9 cellular contexts compared by ENCODE assay signal in the genomic region with DNA sequence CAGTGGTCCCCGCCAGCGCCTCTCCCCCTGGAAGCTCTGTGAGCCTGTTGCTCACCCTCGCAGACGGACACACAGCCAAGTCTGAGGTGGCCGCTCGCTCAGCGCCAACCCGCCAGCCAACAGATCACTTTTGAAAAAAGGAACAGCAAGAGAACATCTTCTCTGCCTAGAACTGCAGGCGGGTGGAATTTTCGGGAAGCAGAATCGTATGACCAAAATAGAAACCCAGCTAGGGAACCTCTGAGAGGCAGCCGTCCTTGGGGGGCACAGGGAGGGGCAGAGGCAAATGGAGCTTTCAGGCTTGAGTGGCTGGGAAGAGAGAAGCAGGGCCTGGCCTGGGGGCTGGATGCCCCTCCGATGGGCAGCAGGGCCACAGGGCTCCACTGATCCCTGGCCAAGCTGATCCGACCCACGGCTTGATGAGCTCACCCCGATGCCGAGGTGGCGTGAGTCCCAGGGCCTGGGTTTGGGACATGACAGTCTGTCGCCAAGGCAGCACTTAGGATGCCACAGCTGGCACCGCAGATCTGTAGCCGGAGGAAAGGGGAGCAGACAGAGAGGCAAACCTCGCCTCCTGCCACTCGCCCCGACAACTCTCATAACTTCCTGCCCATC. TPM values are rescaled to one million over a fixed set of nuclear protein-coding genes. Genes with fewer than 3 reads are reported as not detected.
DNase-seq lines count a peak whose midpoint lies in the region; ATAC-seq and TF ChIP-seq lines count a peak whose summit lies in the region.
"Had no signal": no experiment of that assay in that cellular context is flagged by ENCODE, and none has a peak within 500 bp of the region (broad histone marks: within the 10 kb centered on the region; RNA-seq: fewer than 3 reads in every experiment).

No MANE protein-coding gene starts in this region.

- H3K27ac ChIP-seq in psoas muscle: peak overlapping the region; percentile 63

- no peaks in the 10 kb centered on the region for H3K27me3 ChIP-seq in psoas muscle (ENCODE audit: insufficient read depth in 3 of 3, low read length in 2 of 3)

- H3K9me3 Mint-ChIP-seq in Calu3 (ENCODE audit: low read depth, unreplicated experiment): no peaks in the 10 kb centered on the region
- H3K9me3 Mint-ChIP-seq in activated CD8-positive, alpha-beta T cell treated with anti-CD3 and anti-CD28 coated beads for 36 hours: no peaks in the 10 kb centered on the region

- no TSS peak for BruUV-seq in Calu3 (replicated peaks; lab: Mats Ljungman, UMichigan)

- intact Hi-C loops in Calu3 (cut with micrococcal nuclease; ENCODE audit: unreplicated experiment) (loop anchor here (5.0 kb wide), 1 partner anchor 45 kb away; no protein-coding TSS in a partner anchor), Right ventricle myocardium inferior (cut with DNase I) (no loop called here), psoas muscle (cut with DNase I) (no loop called here)
- intact Hi-C loops in activated CD8-positive, alpha-beta T cell treated with anti-CD3 and anti-CD28 coated beads for 36 hours (cut with micrococcal nuclease): no loop called here

- ATAC-seq in activated CD8-positive, alpha-beta T cell treated with anti-CD3 and anti-CD28 coated beads for 36 hours: no peak
- peak; percentile 59 for ATAC-seq in Right ventricle myocardium inferior
- ATAC-seq in psoas muscle: peak; percentile 69 to 83 (median 76)
- no peak for ATAC-seq in GM18870 (IDR thresholded peaks at IDR 0.05; ENCODE audit: unreplicated experiment)
- ATAC-seq in GM18517 (IDR thresholded peaks at IDR 0.05; ENCODE audit: unreplicated experiment): no peak

- peaks cover 36% of the 10 kb centered on the region for H3K4me1 ChIP-seq in psoas muscle

- no peaks in the 10 kb centered on the region for H3K27me3 Mint-ChIP-seq in Calu3 (ENCODE audit: unreplicated experiment)
- no peaks in the 10 kb centered on the region for H3K27me3 Mint-ChIP-seq in activated CD8-positive, alpha-beta T cell treated with anti-CD3 and anti-CD28 coated beads for 36 hours

- CTCF ChIA-PET in Calu3 (lab: Charles Lee): no interaction called here
- CTCF ChIA-PET in activated CD8-positive, alpha-beta T cell treated with anti-CD3 and anti-CD28 coated beads for 36 hours (lab: Charles Lee): interaction anchor here (1.0 kb wide), 1 partner anchor 62 kb away, joined by 3 read pairs; no protein-coding TSS in a partner anchor

- H3K4me3 Mint-ChIP-seq in Calu3 (ENCODE audit: low read depth, unreplicated experiment): no peak overlapping the region
- peak overlapping the region; percentile 38 for H3K4me3 Mint-ChIP-seq in activated CD8-positive, alpha-beta T cell treated with anti-CD3 and anti-CD28 coated beads for 36 hours

- TF ChIP-seq CTCF in Calu3 (IDR thresholded peaks at IDR 0.05; ENCODE audit: unreplicated experiment) (no peak), psoas muscle (IDR thresholded peaks at IDR 0.05) (no peak)
- TF ChIP-seq CTCF in activated CD8-positive, alpha-beta T cell treated with anti-CD3 and anti-CD28 coated beads for 36 hours (IDR thresholded peaks at IDR 0.05): no peak

- WGBS in psoas muscle, 3 donors: 21 to 40% (median 22%) methylated on average over 24 of the region's 24 CpGs

- H3K36me3 ChIP-seq in psoas muscle (ENCODE audit: insufficient read depth in 1 of 2, low read depth in 1 of 2): no peaks in the 10 kb centered on the region

- H3K27ac Mint-ChIP-seq in Calu3 (ENCODE audit: unreplicated experiment): peak overlapping the region; percentile 19
- H3K27ac Mint-ChIP-seq in activated CD8-positive, alpha-beta T cell treated with anti-CD3 and anti-CD28 coated beads for 36 hours: peak overlapping the region; percentile 99

- H3K9me3 ChIP-seq in psoas muscle: no peaks in the 10 kb centered on the region

- H3K4me3 ChIP-seq in psoas muscle: peak overlapping the region; percentile 27

- POLR2A ChIA-PET in activated CD8-positive, alpha-beta T cell treated with anti-CD3 and anti-CD28 coated beads for 36 hours (lab: Charles Lee): interaction anchor here (1.2 to 11.5 kb wide), 4 partner anchors 8 to 61 kb away, joined by 3 to 142 read pairs (median 30); a partner anchor contains a TSS

- DNase-seq in Calu3 (no peak), Right ventricle myocardium inferior (ENCODE audit: missing footprints) (peak; percentile 71), psoas muscle (peak; percentile 64 to 80), COLO668 (lab: John Stamatoyannopoulos, UW; ENCODE audit: unreplicated experiment) (no peak), UCSD-AML1 (lab: John Stamatoyannopoulos, UW; ENCODE audit: unreplicated experiment) (no peak)
- peak; percentile 51 for DNase-seq in activated CD8-positive, alpha-beta T cell treated with anti-CD3 and anti-CD28 coated beads for 36 hours
- DNase-seq: glutamatergic neuron had no signal

- peaks cover 18% of the 10 kb centered on the region for H3K4me1 Mint-ChIP-seq in Calu3 (ENCODE audit: low read depth, unreplicated experiment)
- H3K4me1 Mint-ChIP-seq in activated CD8-positive, alpha-beta T cell treated with anti-CD3 and anti-CD28 coated beads for 36 hours (ENCODE audit: low read depth): peaks cover 91% of the 10 kb centered on the region

- H3K36me3 Mint-ChIP-seq in Calu3 (ENCODE audit: insufficient read depth, unreplicated experiment): no peaks in the 10 kb centered on the region
- peaks cover 53% of the 10 kb centered on the region for H3K36me3 Mint-ChIP-seq in activated CD8-positive, alpha-beta T cell treated with anti-CD3 and anti-CD28 coated beads for 36 hours (ENCODE audit: low read depth)

RNA-seq across cellular contexts. Expression of a gene that starts 9.8 kb away (rescaled TPM):
- total RNA-seq in Calu3 (2022) (14.2 and 15.8 TPM in 2 replicates), Right ventricle myocardium inferior (2.1 TPM), psoas muscle (1 to 10 TPM in 3 of 4 donors, under 1 TPM in 1; 0.64 to 3.1 (median 2.1) TPM)
- total RNA-seq in activated CD8-positive, alpha-beta T cell treated with anti-CD3 and anti-CD28 coated beads for 36 hours: 10 to 100 TPM; 38.3 to 40.9 TPM
- under 1 TPM; 0.18 to 0.64 (median 0.48) TPM for polyA plus RNA-seq in psoas muscle

Comparison
In these comparisons a context has a peak if more than half of its experiments do, and no peak if none do; other contexts are left out.
1. DNase-seq: peak in activated CD8-positive, alpha-beta T cell treated with anti-CD3 and anti-CD28 coated beads for 36 hours (single experiment), Right ventricle myocardium inferior (single experiment) and psoas muscle (2 of 2); none in Calu3 (single experiment), COLO668 (single experiment) and UCSD-AML1 (single experiment).
2. ATAC-seq: peak in Right ventricle myocardium inferior (single experiment) and psoas muscle (4 of 4); none in activated CD8-positive, alpha-beta T cell treated with anti-CD3 and anti-CD28 coated beads for 36 hours (single experiment), GM18870 (single experiment) and GM18517 (single experiment).